In the genomic region with DNA sequence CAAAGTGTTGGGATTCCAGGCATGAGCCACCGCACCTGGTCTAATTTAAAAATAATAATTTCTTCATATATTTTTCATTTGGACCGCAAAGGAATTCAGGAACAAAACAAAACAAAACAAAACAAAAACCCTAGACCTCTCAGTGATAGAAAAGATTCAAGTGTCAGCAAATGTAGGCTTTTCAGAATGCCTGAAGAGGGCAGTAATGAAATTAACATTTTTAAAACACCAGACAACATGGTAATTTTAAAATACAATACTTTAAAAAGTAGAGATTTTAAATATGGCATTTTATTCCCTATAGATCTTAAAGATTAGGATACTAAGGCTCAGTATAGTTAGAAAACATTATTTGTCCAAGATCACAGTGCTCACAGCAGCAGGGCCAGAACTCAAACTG, we compare ENCODE assay signal across 2 cellular contexts.
TF ChIP-seq lines count a peak whose summit lies in the region.

No MANE protein-coding gene starts in this region.

TF ChIP-seq in IMR-90, 13 proteins besides CTCF, POLR2A, EP300 and RAD21:
- TF ChIP-seq MAZ (IDR thresholded peaks at IDR 0.05; ENCODE audit: borderline replicate concordance, low read depth, low read length): no peak
- TF ChIP-seq CEBPB (IDR thresholded peaks at IDR 0.05; ENCODE audit: low read depth, low read length): no peak
- TF ChIP-seq NFE2L2 (IDR thresholded peaks at IDR 0.05; ENCODE audit: low read depth, low read length): no peak
- TF ChIP-seq RCOR1 (IDR thresholded peaks at IDR 0.05; ENCODE audit: insufficient replicate concordance, low read length): no peak
- TF ChIP-seq MXI1 (IDR thresholded peaks at IDR 0.05; ENCODE audit: borderline replicate concordance, low read depth, low read length): no peak
- no peak for TF ChIP-seq RFX5 (IDR thresholded peaks at IDR 0.05; ENCODE audit: low read depth, low read length)
- TF ChIP-seq CHD1 (IDR thresholded peaks at IDR 0.05; ENCODE audit: low read depth, low read length): no peak
- no peak for TF ChIP-seq FOS (IDR thresholded peaks at IDR 0.05; ENCODE audit: low read depth, low read length)
- TF ChIP-seq, protein P1, sequence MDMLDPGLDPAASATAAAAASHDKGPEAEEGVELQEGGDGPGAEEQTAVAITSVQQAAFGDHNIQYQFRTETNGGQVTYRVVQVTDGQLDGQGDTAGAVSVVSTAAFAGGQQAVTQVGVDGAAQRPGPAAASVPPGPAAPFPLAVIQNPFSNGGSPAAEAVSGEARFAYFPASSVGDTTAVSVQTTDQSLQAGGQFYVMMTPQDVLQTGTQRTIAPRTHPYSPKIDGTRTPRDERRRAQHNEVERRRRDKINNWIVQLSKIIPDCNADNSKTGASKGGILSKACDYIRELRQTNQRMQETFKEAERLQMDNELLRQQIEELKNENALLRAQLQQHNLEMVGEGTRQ (IDR thresholded peaks at IDR 0.05; ENCODE audit: low read depth, low read length): no peak
- TF ChIP-seq, protein P2, sequence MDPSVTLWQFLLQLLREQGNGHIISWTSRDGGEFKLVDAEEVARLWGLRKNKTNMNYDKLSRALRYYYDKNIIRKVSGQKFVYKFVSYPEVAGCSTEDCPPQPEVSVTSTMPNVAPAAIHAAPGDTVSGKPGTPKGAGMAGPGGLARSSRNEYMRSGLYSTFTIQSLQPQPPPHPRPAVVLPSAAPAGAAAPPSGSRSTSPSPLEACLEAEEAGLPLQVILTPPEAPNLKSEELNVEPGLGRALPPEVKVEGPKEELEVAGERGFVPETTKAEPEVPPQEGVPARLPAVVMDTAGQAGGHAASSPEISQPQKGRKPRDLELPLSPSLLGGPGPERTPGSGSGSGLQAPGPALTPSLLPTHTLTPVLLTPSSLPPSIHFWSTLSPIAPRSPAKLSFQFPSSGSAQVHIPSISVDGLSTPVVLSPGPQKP (IDR thresholded peaks at IDR 0.05; ENCODE audit: borderline replicate concordance, low read depth, low read length): no peak

TF ChIP-seq in K562, 482 proteins besides CTCF, POLR2A, EP300 and RAD21:
- no peak for TF ChIP-seq SAFB2 (IDR thresholded peaks at IDR 0.05; ENCODE audit: borderline replicate concordance, low read depth, low read length, severe bottlenecking)
- 0 out of 2 replicates have a peak, but pooled peaks have one; percentile 19 for TF ChIP-seq C11orf30 (IDR thresholded peaks at IDR 0.05; ENCODE audit: low read depth)
